Comparison of ENCODE assay signal across 9 cellular contexts in the genomic region with DNA sequence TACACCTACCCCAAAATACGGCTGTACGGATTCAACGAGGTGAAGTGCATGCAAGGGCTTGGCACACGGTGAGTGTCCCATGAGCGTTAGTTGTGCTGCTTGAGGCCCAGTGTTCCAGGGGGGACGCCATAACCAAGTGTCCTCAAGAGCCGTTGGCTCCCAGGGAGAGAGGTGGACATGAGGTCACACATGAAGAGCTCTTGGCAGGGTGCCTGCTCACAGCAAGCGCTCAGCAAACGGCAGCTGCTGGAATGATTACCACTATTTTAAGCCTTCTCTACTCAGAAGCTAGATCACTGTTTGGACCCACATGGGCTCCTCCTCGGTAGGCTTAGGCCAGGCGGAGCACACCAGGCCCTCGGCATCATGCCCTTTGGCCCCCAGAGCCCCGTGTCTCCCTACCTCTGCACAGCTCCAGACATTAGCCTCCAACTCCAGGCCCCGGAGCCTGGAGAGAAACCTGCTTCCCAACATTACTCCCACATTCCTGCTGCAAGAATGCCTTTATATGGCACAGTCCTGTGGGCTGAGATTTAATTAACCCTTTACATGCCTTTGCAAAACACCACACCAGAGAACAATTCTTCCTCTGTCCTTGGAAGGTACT.
DNase-seq lines count a peak whose midpoint lies in the region; ATAC-seq and TF ChIP-seq lines count a peak whose summit lies in the region.
"Had no signal": no experiment of that assay in that cellular context is flagged by ENCODE, and none has a peak within 500 bp of the region (broad histone marks: within the 10 kb centered on the region; RNA-seq: fewer than 3 reads in every experiment).

No MANE protein-coding gene starts in this region.

- H3K27me3 Mint-ChIP-seq in stimulated activated naive CD8-positive, alpha-beta T cell treated with anti-CD3 and anti-CD28 coated beads, Interleukin-15, Interleukin-2, amounts not matched to agents 100 ng/mL and 50 ng/mL, for 24 hours: no peaks in the 10 kb centered on the region
- no peaks in the 10 kb centered on the region for H3K27me3 Mint-ChIP-seq in stimulated activated naive CD8-positive, alpha-beta T cell treated with anti-CD3 and anti-CD28 coated beads, Interleukin-15, amount 100 ng/mL, for 72 hours
- H3K27me3 Mint-ChIP-seq in activated T-cell treated with anti-CD3 and anti-CD28 coated beads, Interleukin-2, amount 50 U/mL, for 72 hours (ENCODE audit: low read depth): no peaks in the 10 kb centered on the region
- H3K27me3 Mint-ChIP-seq in naive thymus-derived CD4-positive, alpha-beta T cell: no peaks in the 10 kb centered on the region

- POLR2A ChIA-PET in naive thymus-derived CD4-positive, alpha-beta T cell (lab: Charles Lee): no interaction called here

- no peaks in the 10 kb centered on the region for H3K36me3 ChIP-seq in tibial artery
- no peaks in the 10 kb centered on the region for H3K36me3 ChIP-seq in naive thymus-derived CD4-positive, alpha-beta T cell (ENCODE audit: control insufficient read depth in 2 of 3, insufficient read depth in 3 of 3, low read length in 3 of 3)

- CTCF ChIA-PET in naive thymus-derived CD4-positive, alpha-beta T cell (lab: Charles Lee): no interaction called here

- H3K4me1 Mint-ChIP-seq in stimulated activated naive CD8-positive, alpha-beta T cell treated with anti-CD3 and anti-CD28 coated beads, Interleukin-15, Interleukin-2, amounts not matched to agents 100 ng/mL and 50 ng/mL, for 24 hours (ENCODE audit: low read depth): peaks cover 63% of the 10 kb centered on the region
- peaks cover 57% of the 10 kb centered on the region for H3K4me1 Mint-ChIP-seq in stimulated activated naive CD8-positive, alpha-beta T cell treated with anti-CD3 and anti-CD28 coated beads, Interleukin-15, amount 100 ng/mL, for 72 hours
- peaks cover 69% of the 10 kb centered on the region for H3K4me1 Mint-ChIP-seq in activated T-cell treated with anti-CD3 and anti-CD28 coated beads, Interleukin-2, amount 50 U/mL, for 72 hours (ENCODE audit: low read depth)
- peaks cover 27 to 40% (median 30%) of the 10 kb centered on the region in 7 donors for H3K4me1 Mint-ChIP-seq in naive thymus-derived CD4-positive, alpha-beta T cell

- in situ Hi-C loops in astrocyte of the cerebellum (cut with HindIII; ENCODE audit: low sequenced_read_pairs): no loop called here

- H3K9me3 ChIP-seq in tibial artery: no peaks in the 10 kb centered on the region
- H3K9me3 ChIP-seq in naive thymus-derived CD4-positive, alpha-beta T cell (ENCODE audit: control insufficient read depth in 2 of 3, low read length in 3 of 3): no peaks in the 10 kb centered on the region

- H3K4me3 ChIP-seq in astrocyte of the cerebellum (ENCODE audit: low read depth, low read length) (no peak overlapping the region), tibial artery (peak overlapping the region in 1 of 2 donors; percentile 3)
- no peak overlapping the region for H3K4me3 ChIP-seq in naive thymus-derived CD4-positive, alpha-beta T cell (ENCODE audit: low read length)

- H3K27me3 ChIP-seq in tibial artery: no peaks in the 10 kb centered on the region
- no peaks in the 10 kb centered on the region for H3K27me3 ChIP-seq in naive thymus-derived CD4-positive, alpha-beta T cell (ENCODE audit: control insufficient read depth in 2 of 2, insufficient read depth in 2 of 2, low read length in 2 of 2)

- H3K27ac Mint-ChIP-seq in stimulated activated naive CD8-positive, alpha-beta T cell treated with anti-CD3 and anti-CD28 coated beads, Interleukin-15, Interleukin-2, amounts not matched to agents 100 ng/mL and 50 ng/mL, for 24 hours: peak overlapping the region; percentile 27
- no peak overlapping the region for H3K27ac Mint-ChIP-seq in stimulated activated naive CD8-positive, alpha-beta T cell treated with anti-CD3 and anti-CD28 coated beads, Interleukin-15, amount 100 ng/mL, for 72 hours
- no peak overlapping the region for H3K27ac Mint-ChIP-seq in activated T-cell treated with anti-CD3 and anti-CD28 coated beads, Interleukin-2, amount 50 U/mL, for 72 hours
- peak overlapping the region in 1 of 9 donors; percentile 13 for H3K27ac Mint-ChIP-seq in naive thymus-derived CD4-positive, alpha-beta T cell

- peak overlapping the region; percentile 42 to 55 for H3K27ac ChIP-seq in tibial artery
- H3K27ac ChIP-seq in naive thymus-derived CD4-positive, alpha-beta T cell (ENCODE audit: low read depth, low read length): no peak overlapping the region

- peaks cover 3% of the 10 kb centered on the region for H3K9me3 Mint-ChIP-seq in stimulated activated naive CD8-positive, alpha-beta T cell treated with anti-CD3 and anti-CD28 coated beads, Interleukin-15, Interleukin-2, amounts not matched to agents 100 ng/mL and 50 ng/mL, for 24 hours
- no peaks in the 10 kb centered on the region for H3K9me3 Mint-ChIP-seq in stimulated activated naive CD8-positive, alpha-beta T cell treated with anti-CD3 and anti-CD28 coated beads, Interleukin-15, amount 100 ng/mL, for 72 hours
- H3K9me3 Mint-ChIP-seq in activated T-cell treated with anti-CD3 and anti-CD28 coated beads, Interleukin-2, amount 50 U/mL, for 72 hours: no peaks in the 10 kb centered on the region
- H3K9me3 Mint-ChIP-seq in naive thymus-derived CD4-positive, alpha-beta T cell: peaks cover 0 to 2% (median 0%) of the 10 kb centered on the region in 11 donors

- no peak overlapping the region for H3K4me3 Mint-ChIP-seq in stimulated activated naive CD8-positive, alpha-beta T cell treated with anti-CD3 and anti-CD28 coated beads, Interleukin-15, Interleukin-2, amounts not matched to agents 100 ng/mL and 50 ng/mL, for 24 hours
- H3K4me3 Mint-ChIP-seq in stimulated activated naive CD8-positive, alpha-beta T cell treated with anti-CD3 and anti-CD28 coated beads, Interleukin-15, amount 100 ng/mL, for 72 hours: no peak overlapping the region
- no peak overlapping the region for H3K4me3 Mint-ChIP-seq in activated T-cell treated with anti-CD3 and anti-CD28 coated beads, Interleukin-2, amount 50 U/mL, for 72 hours
- no peak overlapping the region for H3K4me3 Mint-ChIP-seq in naive thymus-derived CD4-positive, alpha-beta T cell

- H3K4me1 ChIP-seq in tibial artery: peaks cover 0 to 43% (median 34%) of the 10 kb centered on the region in 4 donors
- peaks cover 10 to 15% of the 10 kb centered on the region in 2 donors for H3K4me1 ChIP-seq in naive thymus-derived CD4-positive, alpha-beta T cell (ENCODE audit: control insufficient read depth in 2 of 2, insufficient read depth in 2 of 2, low read length in 2 of 2)

- no peak for DNase-seq in stimulated activated naive CD8-positive, alpha-beta T cell treated with anti-CD3 and anti-CD28 coated beads, Interleukin-15, amount 100 ng/mL, for 72 hours
- DNase-seq in astrocyte of the cerebellum (ENCODE audit: low read depth) (peak; percentile 73), islet precursor cell (peak; percentile 98), tibial artery (peak; percentile 71 to 88)
- no peak for DNase-seq in activated T-cell treated with anti-CD3 and anti-CD28 coated beads, Interleukin-2, amount 50 U/mL, for 72 hours
- no peak for DNase-seq in naive thymus-derived CD4-positive, alpha-beta T cell
- DNase-seq: DND-41 had no signal

- no peak for TF ChIP-seq CTCF in astrocyte of the cerebellum (IDR thresholded peaks at IDR 0.05; ENCODE audit: low read depth, low read length, missing control alignments)
- no peak for TF ChIP-seq CTCF in tibial artery (IDR thresholded peaks at IDR 0.05)

- ATAC-seq in stimulated activated naive CD8-positive, alpha-beta T cell treated with anti-CD3 and anti-CD28 coated beads, Interleukin-15, amount 100 ng/mL, for 72 hours: no peak
- no peak for ATAC-seq in activated T-cell treated with anti-CD3 and anti-CD28 coated beads, Interleukin-2, amount 50 U/mL, for 72 hours (replicated peaks in 1 of 2)
- no peak for ATAC-seq in GM18861 (IDR thresholded peaks at IDR 0.05; ENCODE audit: unreplicated experiment)
- no peak for ATAC-seq in naive thymus-derived CD4-positive, alpha-beta T cell

- intact Hi-C loops in tibial artery (cut with DNase I; ENCODE audit: low total_unique reads): no loop called here
- intact Hi-C loops in naive thymus-derived CD4-positive, alpha-beta T cell (cut with micrococcal nuclease): loop anchor here in 1 of 2 donors (5.0 kb wide), 1 partner anchor 69 kb away; the partner anchor contains the start of gene PPP1CB

- H3K36me3 Mint-ChIP-seq in stimulated activated naive CD8-positive, alpha-beta T cell treated with anti-CD3 and anti-CD28 coated beads, Interleukin-15, Interleukin-2, amounts not matched to agents 100 ng/mL and 50 ng/mL, for 24 hours (ENCODE audit: low read depth): no peaks in the 10 kb centered on the region
- no peaks in the 10 kb centered on the region for H3K36me3 Mint-ChIP-seq in activated T-cell treated with anti-CD3 and anti-CD28 coated beads, Interleukin-2, amount 50 U/mL, for 72 hours (ENCODE audit: insufficient read depth in 2 of 2)
- H3K36me3 Mint-ChIP-seq in naive thymus-derived CD4-positive, alpha-beta T cell: peaks cover 0 to 3% (median 0%) of the 10 kb centered on the region in 5 donors

Comparison
In these comparisons a context has a peak if more than half of its experiments do, and no peak if none do; other contexts are left out.
1. DNase-seq: peak in astrocyte of the cerebellum (single experiment), islet precursor cell (single experiment) and tibial artery (2 of 2); none in stimulated activated naive CD8-positive, alpha-beta T cell treated with anti-CD3 and anti-CD28 coated beads, Interleukin-15, amount 100 ng/mL, for 72 hours (0 of 2), activated T-cell treated with anti-CD3 and anti-CD28 coated beads, Interleukin-2, amount 50 U/mL, for 72 hours (0 of 2) and naive thymus-derived CD4-positive, alpha-beta T cell (0 of 9).